Comparison of ENCODE assay signal across 9 cellular contexts in the genomic region with DNA sequence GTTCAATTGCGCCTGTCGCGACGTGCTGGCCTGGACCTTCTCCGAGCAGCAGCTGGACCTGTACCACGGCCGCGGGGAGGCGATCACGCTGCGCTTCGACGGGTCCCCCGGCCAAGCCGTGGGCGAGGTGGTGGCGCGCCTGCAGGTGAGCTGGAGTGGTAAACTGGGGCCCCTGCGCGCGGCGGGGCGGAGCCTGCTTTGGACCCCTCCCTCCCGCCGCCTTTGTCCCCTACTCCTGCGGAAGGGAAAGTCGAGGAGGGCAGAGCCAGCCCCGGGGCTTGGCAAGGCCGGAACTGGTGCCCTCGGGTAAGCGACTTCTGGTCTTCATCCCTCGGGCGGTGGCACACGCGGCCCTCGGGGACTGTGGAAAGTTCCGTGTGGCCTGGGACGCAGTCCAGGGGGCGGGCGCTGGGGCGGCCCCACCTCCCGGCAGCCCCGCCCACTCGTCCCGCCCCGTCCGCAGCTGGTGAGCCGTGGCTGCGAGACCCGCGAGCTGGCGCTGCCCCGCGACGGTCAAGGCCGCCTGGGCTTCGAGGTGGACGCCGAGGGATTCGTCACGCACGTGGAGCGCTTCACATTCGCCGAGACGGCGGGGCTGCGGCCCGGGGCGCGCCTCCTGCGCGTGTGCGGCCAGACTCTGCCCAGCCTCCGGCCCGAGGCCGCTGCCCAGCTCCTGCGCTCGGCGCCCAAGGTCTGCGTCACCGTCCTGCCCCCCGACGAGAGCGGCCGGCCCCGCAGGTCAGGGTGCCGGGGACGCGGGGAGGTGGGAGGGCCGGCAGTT. TPM values are rescaled to one million over a fixed set of nuclear protein-coding genes. Genes with fewer than 3 reads are reported as not detected.
A peak's percentile ranks its signal among the peaks of the same experiment; 100 is the strongest.
DNase-seq lines count a peak whose midpoint lies in the region; ATAC-seq and TF ChIP-seq lines count a peak whose summit lies in the region.
"Had no signal": no experiment of that assay in that cellular context is flagged by ENCODE, and none has a peak within 500 bp of the region (broad histone marks: within the 10 kb centered on the region; RNA-seq: fewer than 3 reads in every experiment).

No MANE protein-coding gene starts in this region.

- DNase-seq in ELF-1 (ENCODE audit: low read depth, low spot score) (peak; percentile 73), ascending aorta (ENCODE audit: low spot score in 2 of 2) (no peak), iPS DF 6.9 (ENCODE audit: low read depth, low spot score) (no peak), NCI-H128 (lab: John Stamatoyannopoulos, UW; ENCODE audit: unreplicated experiment) (no peak)
- no peak for DNase-seq in activated effector memory CD4-positive, alpha-beta T cell treated with anti-CD3 and anti-CD28 coated beads, Interleukin-2, amount 50 U/mL, for 16 hours
- DNase-seq: naive thymus-derived CD4-positive, alpha-beta T cell had no signal

- no peaks in the 10 kb centered on the region for H3K9me3 ChIP-seq in ascending aorta
- no peaks in the 10 kb centered on the region for H3K9me3 ChIP-seq in iPS DF 6.9 (ENCODE audit: control insufficient read depth, insufficient read depth, low read length)

- H3K4me3 ChIP-seq in ascending aorta (peak overlapping the region; percentile 24 to 28), iPS DF 6.9 (ENCODE audit: low read length) (peak overlapping the region; percentile 75), rectal smooth muscle tissue (ENCODE audit: low read length) (peak overlapping the region; percentile 62)

- no peak for TF ChIP-seq CTCF in ascending aorta (IDR thresholded peaks at IDR 0.05)

- WGBS in iPS DF 6.9 (ENCODE audit: insufficient coverage, insufficient read length), result no CpG with 5 or more reads among the region's 91 CpGs

- H3K9ac ChIP-seq in rectal smooth muscle tissue (ENCODE audit: low read length), result no peak overlapping the region

- no peaks in the 10 kb centered on the region for H3K27me3 ChIP-seq in ascending aorta
- H3K27me3 ChIP-seq in iPS DF 6.9 (ENCODE audit: control insufficient read depth, insufficient read depth, low read length), result no peaks in the 10 kb centered on the region
- no peaks in the 10 kb centered on the region for H3K27me3 ChIP-seq in rectal smooth muscle tissue (ENCODE audit: control insufficient read depth, insufficient read depth, low read length)

- H3K36me3 ChIP-seq in ascending aorta (peaks cover 14 to 42% of the 10 kb centered on the region in 2 donors), iPS DF 6.9 (ENCODE audit: control insufficient read depth, insufficient read depth, low read length) (peaks cover 9% of the 10 kb centered on the region), rectal smooth muscle tissue (ENCODE audit: control insufficient read depth, insufficient read depth, low read length) (peaks cover 21% of the 10 kb centered on the region)

- intact Hi-C loops in ascending aorta (cut with DNase I), result no loop called here

- H3K4me1 ChIP-seq in ascending aorta, result peaks cover 2 to 5% of the 10 kb centered on the region in 2 donors
- H3K4me1 ChIP-seq in iPS DF 6.9 (ENCODE audit: control insufficient read depth, insufficient read depth, low read length), result peaks cover 10% of the 10 kb centered on the region
- peaks cover 9% of the 10 kb centered on the region for H3K4me1 ChIP-seq in rectal smooth muscle tissue (ENCODE audit: control insufficient read depth, insufficient read depth, low read length)

- no peak for ATAC-seq in GM21381 (IDR thresholded peaks at IDR 0.05; ENCODE audit: unreplicated experiment)
- ATAC-seq in HG02623 (IDR thresholded peaks at IDR 0.05; ENCODE audit: unreplicated experiment), result no peak
- ATAC-seq: naive thymus-derived CD4-positive, alpha-beta T cell had no signal

- H3K27ac ChIP-seq in ascending aorta, result peak overlapping the region; percentile 16 to 49
- no peak overlapping the region for H3K27ac ChIP-seq in iPS DF 6.9 (ENCODE audit: low read length)
- H3K27ac ChIP-seq in rectal smooth muscle tissue (ENCODE audit: low read depth, low read length), result no peak overlapping the region

RNA-seq across cellular contexts. Expression of gene SIPA1, which starts 9.2 kb away (rescaled TPM):
- total RNA-seq in ascending aorta, result 145 TPM

RNA-seq across cellular contexts. Expression of gene RELA, which starts 15.6 kb away (rescaled TPM):
- 115 TPM for total RNA-seq in ascending aorta

RNA-seq across cellular contexts. Expression of gene PCNX3, which starts 31.5 kb away (rescaled TPM):
- total RNA-seq in ascending aorta, result 181 TPM

RNA-seq across cellular contexts. Expression of gene MAP3K11, which starts 33.1 kb away (rescaled TPM):
- 121 TPM for total RNA-seq in ascending aorta

RNA-seq across cellular contexts. Expression of gene KCNK7, which starts 51.5 kb away (rescaled TPM):
- total RNA-seq in ascending aorta, result not detected

Comparison
In these comparisons a context has a peak if more than half of its experiments do, and no peak if none do; other contexts are left out.
1. H3K27ac ChIP-seq: peak in ascending aorta (2 of 2); none in iPS DF 6.9 (single experiment) and rectal smooth muscle tissue (single experiment).
2. Peak in every context shown above with its lines, with median percentiles within 50 percentile points of each other: H3K4me3 ChIP-seq.